8 cellular contexts compared by ENCODE assay signal in genomic region chr13:99356216-99357089, GRCh38. TPM values are rescaled to one million over a fixed set of nuclear protein-coding genes. Genes with fewer than 3 reads are reported as not detected.
A peak's percentile ranks its signal among the peaks of the same experiment; 100 is the strongest.
DNase-seq lines count a peak whose midpoint lies in the region; ATAC-seq and TF ChIP-seq lines count a peak whose summit lies in the region.

No MANE protein-coding gene starts in this region.

- H3K27ac Mint-ChIP-seq in activated naive CD8-positive, alpha-beta T cell treated with anti-CD3 and anti-CD28 coated beads, Interleukin-2, amount 10 ng/mL, durations not matched to agents 7 days and 5 days, result peak overlapping the region; percentile 92

- TF ChIP-seq CTCF in GM10248 (IDR thresholded peaks at IDR 0.05; ENCODE audit: control extremely low read depth, extremely low read depth, low read depth, missing control alignments), result no peak

- no peaks in the 10 kb centered on the region for H3K9me3 Mint-ChIP-seq in activated naive CD8-positive, alpha-beta T cell treated with anti-CD3 and anti-CD28 coated beads, Interleukin-2, amount 10 ng/mL, durations not matched to agents 7 days and 5 days

- peaks cover 85% of the 10 kb centered on the region for H3K4me1 Mint-ChIP-seq in activated naive CD8-positive, alpha-beta T cell treated with anti-CD3 and anti-CD28 coated beads, Interleukin-2, amount 10 ng/mL, durations not matched to agents 7 days and 5 days

- POLR2A ChIA-PET in GM10248 (lab: Yijun Ruan, JAX), result interaction anchor here (0.5 to 1.0 kb wide), 3 partner anchors 8 to 93 kb away, joined by 3 to 4 read pairs (median 4); no protein-coding TSS in a partner anchor
- POLR2A ChIA-PET in activated naive CD8-positive, alpha-beta T cell treated with anti-CD3 and anti-CD28 coated beads, Interleukin-2, amount 10 ng/mL, durations not matched to agents 7 days and 5 days (lab: Charles Lee), result interaction anchor here (0.6 to 1.7 kb wide), 7 partner anchors 11 to 156 kb away, joined by 3 to 7 read pairs (median 5); partner anchors contain the start of gene UBAC2

- peaks cover 47% of the 10 kb centered on the region for H3K36me3 Mint-ChIP-seq in activated naive CD8-positive, alpha-beta T cell treated with anti-CD3 and anti-CD28 coated beads, Interleukin-2, amount 10 ng/mL, durations not matched to agents 7 days and 5 days

- CTCF ChIA-PET in GM10248 (lab: Yijun Ruan, JAX), result interaction anchor here (0.9 to 2.2 kb wide), 10 partner anchors 9 to 90 kb away, joined by 3 to 10 read pairs (median 4); no protein-coding TSS in a partner anchor

- DNase-seq in GM10248 (ENCODE audit: extremely low spot score) (peak; percentile 75), LHCN-M2 (ENCODE audit: low read depth) (peak; percentile 79), hepatic stellate cell (ENCODE audit: low spot score) (peak; percentile 76), DMS114 treated with DMSO at 0.1 percent for 48 hours (lab: John Stamatoyannopoulos, UW; ENCODE audit: unreplicated experiment) (no peak), NCI-H1092 (lab: John Stamatoyannopoulos, UW) (no peak)
- peak; percentile 67 for DNase-seq in activated naive CD8-positive, alpha-beta T cell treated with anti-CD3 and anti-CD28 coated beads, Interleukin-2, amount 10 ng/mL, durations not matched to agents 7 days and 5 days
- DNase-seq in stimulated activated naive CD8-positive, alpha-beta T cell treated with anti-CD3 and anti-CD28 coated beads, Interleukin-15, Interleukin-2, amounts not matched to agents 100 U/mL and 50 U/mL, for 24 hours, result no peak

- peak; percentile 60 for ATAC-seq in GM21717 (IDR thresholded peaks at IDR 0.05; ENCODE audit: unreplicated experiment)
- ATAC-seq in activated naive CD8-positive, alpha-beta T cell treated with anti-CD3 and anti-CD28 coated beads, Interleukin-2, amount 10 ng/mL, durations not matched to agents 7 days and 5 days (ENCODE audit: low read depth), result peak; percentile 74
- ATAC-seq in stimulated activated naive CD8-positive, alpha-beta T cell treated with anti-CD3 and anti-CD28 coated beads, Interleukin-15, Interleukin-2, amounts not matched to agents 100 U/mL and 50 U/mL, for 24 hours, result peak; percentile 50

- H3K4me3 Mint-ChIP-seq in activated naive CD8-positive, alpha-beta T cell treated with anti-CD3 and anti-CD28 coated beads, Interleukin-2, amount 10 ng/mL, durations not matched to agents 7 days and 5 days, result peak overlapping the region; percentile 58

- H3K27me3 Mint-ChIP-seq in activated naive CD8-positive, alpha-beta T cell treated with anti-CD3 and anti-CD28 coated beads, Interleukin-2, amount 10 ng/mL, durations not matched to agents 7 days and 5 days, result no peaks in the 10 kb centered on the region

RNA-seq across cellular contexts. Expression of gene GPR183, which starts 49.3 kb away (rescaled TPM):
- total RNA-seq in LHCN-M2 (2014; rRNA removed), result 0.11 TPM in 1 of 2 replicates, not detected in the other
- 0.07 TPM for polyA plus RNA-seq in LHCN-M2 (2012)
- 10 to 100 TPM; 36.4 to 44.9 TPM for total RNA-seq in activated naive CD8-positive, alpha-beta T cell treated with anti-CD3 and anti-CD28 coated beads, Interleukin-2, amount 10 ng/mL, durations not matched to agents 7 days and 5 days

Comparison
In these comparisons a context has a peak if more than half of its experiments do, and no peak if none do; other contexts are left out.
1. DNase-seq: peak in GM10248 (single experiment), LHCN-M2 (single experiment), activated naive CD8-positive, alpha-beta T cell treated with anti-CD3 and anti-CD28 coated beads, Interleukin-2, amount 10 ng/mL, durations not matched to agents 7 days and 5 days (single experiment) and hepatic stellate cell (single experiment); none in stimulated activated naive CD8-positive, alpha-beta T cell treated with anti-CD3 and anti-CD28 coated beads, Interleukin-15, Interleukin-2, amounts not matched to agents 100 U/mL and 50 U/mL, for 24 hours (single experiment), DMS114 treated with DMSO at 0.1 percent for 48 hours (single experiment) and NCI-H1092 (single experiment).
2. RNA of gene GPR183, which starts 49.3 kb away (total RNA-seq): 36.4 to 44.9 TPM in activated naive CD8-positive, alpha-beta T cell treated with anti-CD3 and anti-CD28 coated beads, Interleukin-2, amount 10 ng/mL, durations not matched to agents 7 days and 5 days; 0.11 TPM in LHCN-M2; every median in the first group is over 10 times any median in the second.
3. Peak in every context shown above with its lines, with median percentiles within 50 percentile points of each other: ATAC-seq.